ENCODE assay signal across 1 cellular context in the genomic region with DNA sequence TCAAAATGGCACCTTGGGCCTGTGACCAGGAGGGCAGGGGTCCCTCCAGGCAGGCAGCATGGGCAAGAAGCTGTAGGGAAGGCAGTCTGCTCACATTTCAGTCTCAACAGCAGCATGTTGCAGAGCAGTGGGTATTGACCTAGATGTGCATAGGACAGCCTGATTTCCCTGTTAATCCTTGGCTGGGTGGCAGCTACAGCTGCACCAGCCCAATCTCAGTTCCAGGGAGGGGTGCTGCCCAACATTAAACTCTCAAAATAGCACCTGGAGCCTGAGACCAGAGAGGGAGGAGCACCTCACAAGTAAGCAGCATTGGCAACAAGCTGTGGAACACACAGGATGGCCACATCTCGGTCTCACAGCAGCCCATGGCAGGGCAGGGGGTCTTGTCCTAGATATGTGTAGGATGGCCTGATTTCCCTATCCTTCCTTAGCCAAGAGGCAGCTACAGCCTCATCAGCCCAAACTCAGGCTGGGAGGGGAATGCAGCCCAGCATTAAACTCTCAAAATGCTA.
TF ChIP-seq lines count a peak whose summit lies in the region.

No MANE protein-coding gene starts in this region.

TF ChIP-seq in SK-N-SH, 30 proteins besides CTCF, POLR2A, EP300 and RAD21:
- TF ChIP-seq TAF1 (IDR thresholded peaks at IDR 0.05; ENCODE audit: borderline replicate concordance, low read depth, low read length), result no peak
- TF ChIP-seq EZH2phosphoT487 (IDR thresholded peaks at IDR 0.05; ENCODE audit: borderline replicate concordance, low read depth), result no peak
- TF ChIP-seq, protein P1, sequence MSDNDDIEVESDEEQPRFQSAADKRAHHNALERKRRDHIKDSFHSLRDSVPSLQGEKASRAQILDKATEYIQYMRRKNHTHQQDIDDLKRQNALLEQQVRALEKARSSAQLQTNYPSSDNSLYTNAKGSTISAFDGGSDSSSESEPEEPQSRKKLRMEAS (IDR thresholded peaks at IDR 0.05; ENCODE audit: low read depth), result no peak
- TF ChIP-seq, protein P2, sequence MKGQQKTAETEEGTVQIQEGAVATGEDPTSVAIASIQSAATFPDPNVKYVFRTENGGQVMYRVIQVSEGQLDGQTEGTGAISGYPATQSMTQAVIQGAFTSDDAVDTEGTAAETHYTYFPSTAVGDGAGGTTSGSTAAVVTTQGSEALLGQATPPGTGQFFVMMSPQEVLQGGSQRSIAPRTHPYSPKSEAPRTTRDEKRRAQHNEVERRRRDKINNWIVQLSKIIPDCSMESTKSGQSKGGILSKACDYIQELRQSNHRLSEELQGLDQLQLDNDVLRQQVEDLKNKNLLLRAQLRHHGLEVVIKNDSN (IDR thresholded peaks at IDR 0.05; ENCODE audit: borderline replicate concordance, low read depth), result no peak
- TF ChIP-seq JUND (IDR thresholded peaks at IDR 0.05), result no peak
